Comparison of ENCODE assay signal across 9 cellular contexts in the genomic region with DNA sequence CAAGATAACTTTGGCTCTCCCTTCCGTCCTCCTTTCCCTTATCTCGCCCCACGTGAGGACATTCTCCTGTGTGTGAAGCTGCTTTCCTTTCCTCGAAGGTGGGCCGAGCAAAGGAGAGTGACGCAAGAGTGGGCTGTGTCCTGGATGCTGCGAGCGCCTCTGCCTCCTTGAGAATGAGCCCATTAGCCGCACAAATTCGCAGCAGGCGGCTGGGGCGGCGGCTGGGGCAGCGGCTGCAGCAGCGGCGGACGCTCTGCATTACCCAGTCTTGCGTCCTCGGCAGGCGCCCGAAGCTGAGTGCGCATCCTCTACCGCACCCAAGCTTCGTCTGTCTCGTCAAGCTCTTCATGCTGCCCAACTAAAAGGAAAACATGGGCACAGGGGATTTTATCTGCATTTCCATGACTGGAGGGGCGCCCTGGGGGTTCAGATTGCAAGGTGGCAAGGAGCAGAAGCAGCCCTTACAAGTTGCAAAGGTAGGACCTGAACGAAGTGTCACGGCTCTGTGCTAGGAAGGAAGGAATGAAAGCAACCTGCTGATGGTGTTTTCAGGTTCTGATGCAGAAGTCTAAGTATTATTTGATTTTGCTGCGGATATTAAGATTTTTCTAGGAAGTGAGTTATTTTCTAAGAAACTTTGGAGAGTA. TPM values are rescaled to one million over a fixed set of nuclear protein-coding genes. Genes with fewer than 3 reads are reported as not detected.
DNase-seq lines count a peak whose midpoint lies in the region; ATAC-seq and TF ChIP-seq lines count a peak whose summit lies in the region.
"Had no signal": no experiment of that assay in that cellular context is flagged by ENCODE, and none has a peak within 500 bp of the region (broad histone marks: within the 10 kb centered on the region; RNA-seq: fewer than 3 reads in every experiment).

A gene with protein sequence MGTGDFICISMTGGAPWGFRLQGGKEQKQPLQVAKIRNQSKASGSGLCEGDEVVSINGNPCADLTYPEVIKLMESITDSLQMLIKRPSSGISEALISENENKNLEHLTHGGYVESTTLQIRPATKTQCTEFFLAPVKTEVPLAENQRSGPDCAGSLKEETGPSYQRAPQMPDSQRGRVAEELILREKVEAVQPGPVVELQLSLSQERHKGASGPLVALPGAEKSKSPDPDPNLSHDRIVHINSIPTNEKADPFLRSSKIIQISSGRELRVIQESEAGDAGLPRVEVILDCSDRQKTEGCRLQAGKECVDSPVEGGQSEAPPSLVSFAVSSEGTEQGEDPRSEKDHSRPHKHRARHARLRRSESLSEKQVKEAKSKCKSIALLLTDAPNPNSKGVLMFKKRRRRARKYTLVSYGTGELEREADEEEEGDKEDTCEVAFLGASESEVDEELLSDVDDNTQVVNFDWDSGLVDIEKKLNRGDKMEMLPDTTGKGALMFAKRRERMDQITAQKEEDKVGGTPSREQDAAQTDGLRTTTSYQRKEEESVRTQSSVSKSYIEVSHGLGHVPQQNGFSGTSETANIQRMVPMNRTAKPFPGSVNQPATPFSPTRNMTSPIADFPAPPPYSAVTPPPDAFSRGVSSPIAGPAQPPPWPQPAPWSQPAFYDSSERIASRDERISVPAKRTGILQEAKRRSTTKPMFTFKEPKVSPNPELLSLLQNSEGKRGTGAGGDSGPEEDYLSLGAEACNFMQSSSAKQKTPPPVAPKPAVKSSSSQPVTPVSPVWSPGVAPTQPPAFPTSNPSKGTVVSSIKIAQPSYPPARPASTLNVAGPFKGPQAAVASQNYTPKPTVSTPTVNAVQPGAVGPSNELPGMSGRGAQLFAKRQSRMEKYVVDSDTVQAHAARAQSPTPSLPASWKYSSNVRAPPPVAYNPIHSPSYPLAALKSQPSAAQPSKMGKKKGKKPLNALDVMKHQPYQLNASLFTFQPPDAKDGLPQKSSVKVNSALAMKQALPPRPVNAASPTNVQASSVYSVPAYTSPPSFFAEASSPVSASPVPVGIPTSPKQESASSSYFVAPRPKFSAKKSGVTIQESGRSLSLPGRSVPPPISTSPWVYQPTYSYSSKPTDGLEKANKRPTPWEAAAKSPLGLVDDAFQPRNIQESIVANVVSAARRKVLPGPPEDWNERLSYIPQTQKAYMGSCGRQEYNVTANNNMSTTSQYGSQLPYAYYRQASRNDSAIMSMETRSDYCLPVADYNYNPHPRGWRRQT (plus strand): TSS at position 189 of the 647 bp plus-strand sequence. CDS start 183 bp downstream, at position 372.

- POLR2A ChIA-PET in AG04449 (lab: Yijun Ruan, JAX) = interaction anchor here (0.6 to 1.6 kb wide), 2 partner anchors 52 to 117 kb away, joined by 3 to 15 read pairs; partner anchors contain the start of gene SEC24D

- H3K36me3 ChIP-seq in thymus (ENCODE audit: control insufficient read depth, insufficient read depth) = no peaks in the 10 kb centered on the region
- H3K36me3 ChIP-seq: neutrophil had no signal

- H3K4me3 ChIP-seq in AG04449 (ENCODE audit: low read depth, low read length) = peak within 1 kb of the TSS; percentile 74
- peak within 1 kb of the TSS; percentile 74 for H3K4me3 ChIP-seq in fibroblast of the aortic adventitia (ENCODE audit: low read depth, low read length)
- H3K4me3 ChIP-seq in thymus (ENCODE audit: low read length) = peak within 1 kb of the TSS; percentile 30

- H3K4me1 Mint-ChIP-seq in activated T-helper 1 cell treated with anti-CD3 and anti-CD28 coated beads, Interleukin-12 subunit alpha, Interleukin-12 subunit beta, Interleukin-2, Interleukin-4 antibody, amounts not matched to agents 30 ng/mL and 10 ng/mL and 1 ng/mL, durations not matched to agents 14 hours and 24 hours and 36 hours (ENCODE audit: low read depth) = peaks cover 21% of the 10 kb centered on the region
- H3K4me1 Mint-ChIP-seq in naive B cell = peaks cover 11 to 17% (median 11%) of the 10 kb centered on the region in 3 donors

- peaks cover 39% of the 10 kb centered on the region for H3K27me3 Mint-ChIP-seq in activated T-helper 1 cell treated with anti-CD3 and anti-CD28 coated beads, Interleukin-12 subunit alpha, Interleukin-12 subunit beta, Interleukin-2, Interleukin-4 antibody, amounts not matched to agents 30 ng/mL and 10 ng/mL and 1 ng/mL, durations not matched to agents 14 hours and 24 hours and 36 hours (ENCODE audit: insufficient read depth)
- peaks cover 41 to 47% (median 42%) of the 10 kb centered on the region in 3 donors for H3K27me3 Mint-ChIP-seq in naive B cell

- no peaks in the 10 kb centered on the region for H3K4me1 ChIP-seq in thymus (ENCODE audit: control insufficient read depth, insufficient read depth, low read length)

- peak within 1 kb of the TSS; percentile 83 for H3K4me3 Mint-ChIP-seq in activated T-helper 1 cell treated with anti-CD3 and anti-CD28 coated beads, Interleukin-12 subunit alpha, Interleukin-12 subunit beta, Interleukin-2, Interleukin-4 antibody, amounts not matched to agents 30 ng/mL and 10 ng/mL and 1 ng/mL, durations not matched to agents 14 hours and 24 hours and 36 hours
- H3K4me3 Mint-ChIP-seq in naive B cell = peak within 1 kb of the TSS; percentile 34 to 83 (median 77)

- no peak for DNase-seq in AG04449 (ENCODE audit: low read depth, low spot score)
- DNase-seq in GM19238 (ENCODE audit: insufficient read length, low spot score) = peak; percentile 10
- DNase-seq in NCI-H774 (lab: John Stamatoyannopoulos, UW) = peak; percentile 72
- peak; percentile 21 for DNase-seq in activated T-helper 1 cell treated with anti-CD3 and anti-CD28 coated beads, Interleukin-12 subunit alpha, Interleukin-12 subunit beta, Interleukin-2, Interleukin-4 antibody, amounts not matched to agents 30 ng/mL and 10 ng/mL and 1 ng/mL, durations not matched to agents 14 hours and 24 hours and 36 hours (ENCODE audit: low spot score)
- peak; percentile 90 for DNase-seq in fibroblast of the aortic adventitia (ENCODE audit: low read depth)
- DNase-seq in naive B cell = no peak

- no peaks in the 10 kb centered on the region for H3K9me3 ChIP-seq in thymus (ENCODE audit: control insufficient read depth)
- H3K9me3 ChIP-seq: neutrophil had no signal

- TF ChIP-seq CTCF in AG04449 (IDR thresholded peaks at IDR 0.05; ENCODE audit: insufficient read depth, low read length, missing control alignments) (no peak), fibroblast of the aortic adventitia (IDR thresholded peaks at IDR 0.05; ENCODE audit: insufficient read depth, low read length) (no peak)

- 4% methylated on average over 29 of the region's 29 CpGs for WGBS in thymus

- peaks cover 2% of the 10 kb centered on the region for H3K36me3 Mint-ChIP-seq in activated T-helper 1 cell treated with anti-CD3 and anti-CD28 coated beads, Interleukin-12 subunit alpha, Interleukin-12 subunit beta, Interleukin-2, Interleukin-4 antibody, amounts not matched to agents 30 ng/mL and 10 ng/mL and 1 ng/mL, durations not matched to agents 14 hours and 24 hours and 36 hours (ENCODE audit: low read depth)
- H3K36me3 Mint-ChIP-seq in naive B cell = no peaks in the 10 kb centered on the region

- H3K9me3 Mint-ChIP-seq in activated T-helper 1 cell treated with anti-CD3 and anti-CD28 coated beads, Interleukin-12 subunit alpha, Interleukin-12 subunit beta, Interleukin-2, Interleukin-4 antibody, amounts not matched to agents 30 ng/mL and 10 ng/mL and 1 ng/mL, durations not matched to agents 14 hours and 24 hours and 36 hours = no peaks in the 10 kb centered on the region
- H3K9me3 Mint-ChIP-seq in naive B cell = peaks cover 0 to 1% (median 0%) of the 10 kb centered on the region in 7 donors

- CTCF ChIA-PET in AG04449 (lab: Yijun Ruan, JAX) = interaction anchor here (0.8 to 4.5 kb wide), 14 partner anchors 10 to 224 kb away, joined by 3 to 49 read pairs (median 6); partner anchors contain the start of gene SEC24D

- ATAC-seq in HG03159 (IDR thresholded peaks at IDR 0.05; ENCODE audit: unreplicated experiment) = peak; percentile 78
- peak; percentile 47 to 66 for ATAC-seq in naive B cell (ENCODE audit: low read depth in 2 of 2)

- intact Hi-C loops in activated T-helper 1 cell treated with anti-CD3 and anti-CD28 coated beads, Interleukin-12 subunit alpha, Interleukin-12 subunit beta, Interleukin-2, Interleukin-4 antibody, amounts not matched to agents 30 ng/mL and 10 ng/mL and 1 ng/mL, durations not matched to agents 14 hours and 24 hours and 36 hours (cut with micrococcal nuclease) = no loop called here

- H3K27ac ChIP-seq in thymus (ENCODE audit: low read depth) = peak within 1 kb of the TSS; percentile 31
- H3K27ac ChIP-seq: neutrophil had no signal

- H3K27ac Mint-ChIP-seq in activated T-helper 1 cell treated with anti-CD3 and anti-CD28 coated beads, Interleukin-12 subunit alpha, Interleukin-12 subunit beta, Interleukin-2, Interleukin-4 antibody, amounts not matched to agents 30 ng/mL and 10 ng/mL and 1 ng/mL, durations not matched to agents 14 hours and 24 hours and 36 hours = no peak within 1 kb of the TSS
- H3K27ac Mint-ChIP-seq in naive B cell = peak within 1 kb of the TSS in 3 of 6 donors; percentile 39 to 74 (median 51)

- H3K27me3 ChIP-seq in thymus (ENCODE audit: control insufficient read depth, insufficient read depth) = peaks cover 5% of the 10 kb centered on the region

RNA-seq across cellular contexts. Expression of the gene that starts here (rescaled TPM):
- 0.12 and 0.26 TPM in 2 replicates for total RNA-seq in activated T-helper 1 cell treated with anti-CD3 and anti-CD28 coated beads, Interleukin-12 subunit alpha, Interleukin-12 subunit beta, Interleukin-2, Interleukin-4 antibody, amounts not matched to agents 30 ng/mL and 10 ng/mL and 1 ng/mL, durations not matched to agents 14 hours and 24 hours and 36 hours
- 3.4 and 28.3 TPM in 2 replicates for total RNA-seq in fibroblast of the aortic adventitia (ENCODE audit: low replicate concordance)
- under 1 TPM in 4 of 6 donors, not detected in 2; 0.05 to 0.24 (median 0.12) TPM for polyA plus RNA-seq in naive B cell (ENCODE audit: low read depth in 6 of 6)
- polyA plus RNA-seq in thymus = 31.3 TPM

Comparison
In these comparisons a context has a peak if more than half of its experiments do, and no peak if none do; other contexts are left out.
1. RNA of the gene that starts here (polyA plus RNA-seq): 31.3 TPM in thymus (single experiment); 0.05 to 0.24 TPM in naive B cell; every median in the first group is over 10 times any median in the second.
2. Peak in DNase-seq in activated T-helper 1 cell treated with anti-CD3 and anti-CD28 coated beads, Interleukin-12 subunit alpha, Interleukin-12 subunit beta, Interleukin-2, Interleukin-4 antibody, amounts not matched to agents 30 ng/mL and 10 ng/mL and 1 ng/mL, durations not matched to agents 14 hours and 24 hours and 36 hours; RNA of the gene not detected or under 1 TPM.
3. Peak in ATAC-seq in naive B cell; RNA of the gene not detected or under 1 TPM.
4. DNase-seq: peak in GM19238 (single experiment), NCI-H774 (single experiment) and fibroblast of the aortic adventitia (single experiment); none in AG04449 (single experiment) and naive B cell (single experiment).
5. Peak in every context shown above with its lines, with median percentiles within 50 percentile points of each other: H3K4me3 ChIP-seq.